Comparison of ENCODE assay signal across 18 cellular contexts in genomic region chr18:57220485-57220884, GRCh38.
"Had no signal": no experiment of that assay in that cellular context is flagged by ENCODE, and none has a peak within 500 bp of the region (broad histone marks: within the 10 kb centered on the region; RNA-seq: fewer than 3 reads in every experiment).

No MANE protein-coding gene starts in this region.

- H3K4me3 Mint-ChIP-seq: activated CD8-positive, alpha-beta T cell treated with anti-CD3 and anti-CD28 coated beads, Interleukin-2, amount 10 ng/mL, durations not matched to agents 7 days and 5 days; naive thymus-derived CD4-positive, alpha-beta T cell; stimulated activated naive B cell treated with anti-CD40 and anti-IgM and Interleukin-4, amounts not matched to agents 10 μg/mL and 1 μg/mL and 100 μg/mL, for 72 hours had no signal

- H3K4me1 Mint-ChIP-seq: naive thymus-derived CD4-positive, alpha-beta T cell; stimulated activated naive B cell treated with anti-CD40 and anti-IgM and Interleukin-4, amounts not matched to agents 10 μg/mL and 1 μg/mL and 100 μg/mL, for 72 hours had no signal

- H3K4me3 ChIP-seq: left lung, mucosa of descending colon, tibial artery had no signal

- H3K36me3 Mint-ChIP-seq: activated naive CD4-positive, alpha-beta T cell treated with anti-CD3 and anti-CD28 coated beads, Interleukin-2, amount 50 U/mL, for 72 hours; naive thymus-derived CD4-positive, alpha-beta T cell; stimulated activated naive B cell treated with anti-CD40 and anti-IgM and Interleukin-4, amounts not matched to agents 10 μg/mL and 1 μg/mL and 100 μg/mL, for 72 hours had no signal

- H3K9me3 Mint-ChIP-seq: activated naive CD4-positive, alpha-beta T cell treated with anti-CD3 and anti-CD28 coated beads, Interleukin-2, amount 50 U/mL, for 72 hours; stimulated activated naive B cell treated with anti-CD40 and anti-IgM and Interleukin-4, amounts not matched to agents 10 μg/mL and 1 μg/mL and 100 μg/mL, for 72 hours had no signal

- H3K9me3 ChIP-seq: left lung, mucosa of descending colon, tibial artery had no signal

- FAIRE-seq: endometrium, keratinocyte, urothelium cell line had no signal

- H3K36me3 ChIP-seq: left lung, tibial artery had no signal

- H3K27ac ChIP-seq: left lung, tibial artery had no signal

- H3K27ac Mint-ChIP-seq: activated CD8-positive, alpha-beta T cell treated with anti-CD3 and anti-CD28 coated beads, Interleukin-2, amount 10 ng/mL, durations not matched to agents 7 days and 5 days; activated naive CD4-positive, alpha-beta T cell treated with anti-CD3 and anti-CD28 coated beads, Interleukin-2, amount 50 U/mL, for 72 hours; stimulated activated naive B cell treated with anti-CD40 and anti-IgM and Interleukin-4, amounts not matched to agents 10 μg/mL and 1 μg/mL and 100 μg/mL, for 72 hours had no signal

- ATAC-seq: activated CD8-positive, alpha-beta T cell treated with anti-CD3 and anti-CD28 coated beads, Interleukin-2, amount 10 ng/mL, durations not matched to agents 7 days and 5 days; activated naive CD4-positive, alpha-beta T cell treated with anti-CD3 and anti-CD28 coated beads, Interleukin-2, amount 50 U/mL, for 72 hours; left lung; mucosa of descending colon; naive thymus-derived CD4-positive, alpha-beta T cell; stimulated activated naive B cell treated with anti-CD40 and anti-IgM and Interleukin-4, amounts not matched to agents 10 μg/mL and 1 μg/mL and 100 μg/mL, for 72 hours had no signal

- H3K4me1 ChIP-seq: left lung, tibial artery had no signal

- DNase-seq: activated CD4-positive, alpha-beta T cell treated with anti-CD3 and anti-CD28 coated beads for 4 hours; activated CD8-positive, alpha-beta memory T cell treated with anti-CD3 and anti-CD28 coated beads, Interleukin-2, amount 50 U/mL, for 4 hours; activated CD8-positive, alpha-beta T cell treated with anti-CD3 and anti-CD28 coated beads, Interleukin-2, amount 10 ng/mL, durations not matched to agents 7 days and 5 days; activated gamma-delta T cell; activated T-cell treated with anti-CD3 and anti-CD28 coated beads, Interleukin-2, amount 50 U/mL, for 48 hours; left lung; mammary epithelial cell; mucosa of descending colon; naive thymus-derived CD4-positive, alpha-beta T cell; posterior cingulate gyrus; stimulated activated CD4-positive, alpha-beta T cell treated with anti-CD3 and anti-CD28 coated beads, Interleukin-15, amount 100 ng/mL, for 24 hours; stimulated activated CD4-positive, alpha-beta T cell treated with anti-CD3 and anti-CD28 coated beads, Interleukin-4, amount 100 ng/mL, for 1 hour; stimulated activated naive B cell treated with anti-CD40 and anti-IgM and Interleukin-4, amounts not matched to agents 10 μg/mL and 1 μg/mL and 100 μg/mL, for 72 hours; tibial artery had no signal
